ENCODE assay signal across 27 cellular contexts in the genomic region with DNA sequence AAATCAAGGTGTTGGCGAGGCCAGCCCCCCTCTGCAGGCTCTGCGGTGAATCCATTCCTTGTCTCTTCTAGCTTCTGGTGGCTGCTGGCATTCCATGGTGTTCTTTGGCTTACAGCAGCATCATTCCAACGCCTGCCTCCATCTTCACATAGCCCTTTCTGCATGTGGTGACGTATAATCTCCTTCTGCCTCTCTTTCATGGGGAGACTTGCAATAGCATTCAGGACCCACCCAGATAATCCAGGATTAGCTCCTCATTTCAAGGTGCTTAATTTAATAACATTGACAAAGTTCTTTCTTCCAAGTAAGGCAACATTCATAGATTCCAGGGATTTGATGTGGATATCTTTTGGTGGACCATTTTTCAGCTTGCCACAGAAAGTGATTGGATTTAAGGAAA. TPM values are rescaled to one million over a fixed set of nuclear protein-coding genes. Genes with fewer than 3 reads are reported as not detected.
DNase-seq lines count a peak whose midpoint lies in the region; ATAC-seq, FAIRE-seq and TF ChIP-seq lines count a peak whose summit lies in the region.
"Had no signal": no experiment of that assay in that cellular context is flagged by ENCODE, and none has a peak within 500 bp of the region (broad histone marks: within the 10 kb centered on the region; RNA-seq: fewer than 3 reads in every experiment).

No MANE protein-coding gene starts in this region.

- POLR2A ChIA-PET in A549 (lab: Yijun Ruan, JAX), result no interaction called here

- no peak overlapping the region for H3K27ac ChIP-seq in A549
- no peak overlapping the region for H3K27ac ChIP-seq in RWPE2 (ENCODE audit: poor library complexity, severe bottlenecking)
- no peak overlapping the region for H3K27ac ChIP-seq in neural progenitor cell
- H3K27ac ChIP-seq: 22Rv1; BLaER1 treated with 17β-estradiol and CSF1 and Interleukin-3, amounts not matched to agents 10 nM and 100 nM; GM23248 had no signal

- ATAC-seq in A549 (no peak), RWPE2 (ENCODE audit: low read depth) (no peak), GM18519 (IDR thresholded peaks at IDR 0.05; ENCODE audit: low FRiP score, unreplicated experiment) (no peak)

- H3K9ac ChIP-seq in neural progenitor cell, result no peak overlapping the region
- H3K9ac ChIP-seq: BLaER1 treated with 17β-estradiol and CSF1 and Interleukin-3, amounts not matched to agents 10 nM and 100 nM; GM23248 had no signal

- no peaks in the 10 kb centered on the region for H4K20me1 ChIP-seq in neural progenitor cell (ENCODE audit: low read depth)
- H4K20me1 ChIP-seq: BLaER1 treated with 17β-estradiol and CSF1 and Interleukin-3, amounts not matched to agents 10 nM and 100 nM had no signal

- TF ChIP-seq POLR2A in A549 (IDR thresholded peaks at IDR 0.05; ENCODE audit: low read length) (no peak), erythroblast (IDR thresholded peaks at IDR 0.05; ENCODE audit: low read length) (no peak)

- no peak overlapping the region for H3K4me2 ChIP-seq in A549
- H3K4me2 ChIP-seq in neural progenitor cell, result no peak overlapping the region
- H3K4me2 ChIP-seq: BLaER1 treated with 17β-estradiol and CSF1 and Interleukin-3, amounts not matched to agents 10 nM and 100 nM had no signal

- H3K9me3 Mint-ChIP-seq in neural progenitor cell, result peaks cover 2% of the 10 kb centered on the region

- no peak overlapping the region for H3K4me3 Mint-ChIP-seq in neural progenitor cell
- H3K4me3 Mint-ChIP-seq: CD14-positive monocyte; CD4-positive, alpha-beta memory T cell had no signal

- DNase-seq in A549 (ENCODE audit: low read depth in 1 of 2, low spot score in 1 of 2) (no peak), NCI-H524 treated with DMSO at 0.1 percent for 48 hours (lab: John Stamatoyannopoulos, UW) (peak; percentile 6), RWPE2 (ENCODE audit: low spot score) (peak; percentile 29), neural progenitor cell (ENCODE audit: low spot score) (peak; percentile 41), activated gamma-delta T cell (lab: John Stamatoyannopoulos, UW) (no peak), erythroblast (lab: John Stamatoyannopoulos, UW) (no peak), activated T-cell treated with anti-CD3 and anti-CD28 coated beads for 4 hours (no peak)
- DNase-seq: ACHN; AML-193; BE2C; Calu3; CD4-positive, alpha-beta memory T cell; COR-L47; DMS153; DND-41; GM23248; H7; HCEC 1CT had no signal

- H3K9me3 ChIP-seq in A549 (peaks cover 7% of the 10 kb centered on the region; the same call in 2 of the 3 replicates), RWPE2 (ENCODE audit: severe bottlenecking) (no peaks in the 10 kb centered on the region), neural progenitor cell (ENCODE audit: low read depth) (no peaks in the 10 kb centered on the region)
- H3K9me3 ChIP-seq: BE2C had no signal

- H3K4me1 ChIP-seq in A549 (no peaks in the 10 kb centered on the region), RWPE2 (ENCODE audit: insufficient read depth, poor library complexity, severe bottlenecking) (no peaks in the 10 kb centered on the region), neural progenitor cell (peaks cover 10% of the 10 kb centered on the region)
- H3K4me1 ChIP-seq: BE2C; BLaER1 treated with 17β-estradiol and CSF1 and Interleukin-3, amounts not matched to agents 10 nM and 100 nM had no signal

- peak overlapping the region; percentile 15 for H2AFZ ChIP-seq in neural progenitor cell (replicated peaks)
- H2AFZ ChIP-seq: GM23248 had no signal

- TF ChIP-seq RAD21 in A549 (conservative IDR thresholded peaks at IDR 0.05 in 1 of 2, IDR thresholded peaks at IDR 0.05 in 1 of 2), result no peak

- peaks cover 30% of the 10 kb centered on the region for H3K27me3 ChIP-seq in RWPE2 (ENCODE audit: insufficient read depth, poor library complexity, severe bottlenecking)
- peaks cover 14% of the 10 kb centered on the region for H3K27me3 ChIP-seq in neural progenitor cell
- H3K27me3 ChIP-seq: BLaER1 treated with 17β-estradiol and CSF1 and Interleukin-3, amounts not matched to agents 10 nM and 100 nM had no signal

- CTCF ChIA-PET in A549 (lab: Yijun Ruan, JAX), result interaction anchor here (0.9 to 1.0 kb wide), 2 partner anchors 9 to 10 kb away, joined by 3 to 4 read pairs; no protein-coding TSS in a partner anchor

- TF ChIP-seq CTCF in A549 (IDR thresholded peaks at IDR 0.05) (no peak), RWPE2 (IDR thresholded peaks at IDR 0.05; ENCODE audit: poor library complexity, severe bottlenecking) (no peak), neural progenitor cell (IDR thresholded peaks at IDR 0.05) (no peak)

- no peaks in the 10 kb centered on the region for H3K27me3 Mint-ChIP-seq in neural progenitor cell (ENCODE audit: insufficient read depth, low read depth)

- H3K4me1 Mint-ChIP-seq in neural progenitor cell, result no peaks in the 10 kb centered on the region
- H3K4me1 Mint-ChIP-seq: CD14-positive monocyte; CD4-positive, alpha-beta memory T cell had no signal

- no peaks in the 10 kb centered on the region for H3K79me2 ChIP-seq in neural progenitor cell (ENCODE audit: low read depth)

- no peak overlapping the region for H3K27ac Mint-ChIP-seq in neural progenitor cell
- H3K27ac Mint-ChIP-seq: CD4-positive, alpha-beta memory T cell had no signal

- WGBS in A549 (ENCODE audit: missing lambda C conversion rate), result 16% methylated on average over 4 of the region's 4 CpGs

- H3K36me3 ChIP-seq in RWPE2 (ENCODE audit: low read depth) (no peaks in the 10 kb centered on the region), neural progenitor cell (no peaks in the 10 kb centered on the region)
- H3K36me3 ChIP-seq: BE2C; BLaER1 treated with 17β-estradiol and CSF1 and Interleukin-3, amounts not matched to agents 10 nM and 100 nM had no signal

- TF ChIP-seq EP300 in A549 (IDR thresholded peaks at IDR 0.05), result no peak

- H3K4me3 ChIP-seq in A549, result no peak overlapping the region
- H3K4me3 ChIP-seq in RWPE2 (ENCODE audit: severe bottlenecking), result no peak overlapping the region
- no peak overlapping the region for H3K4me3 ChIP-seq in neural progenitor cell
- H3K4me3 ChIP-seq: BLaER1 treated with 17β-estradiol and CSF1 and Interleukin-3, amounts not matched to agents 10 nM and 100 nM; GM23248 had no signal

- no peaks in the 10 kb centered on the region for H3F3A ChIP-seq in neural progenitor cell (ENCODE audit: low read depth)

- H3K36me3 Mint-ChIP-seq in neural progenitor cell, result no peaks in the 10 kb centered on the region
- H3K36me3 Mint-ChIP-seq: CD14-positive monocyte had no signal

- FAIRE-seq in A549 (lab: Jason Lieb, UNC), result peak; percentile 36
- FAIRE-seq: A204.1, G401.6, GM12892, GM19239, H1 had no signal

TF ChIP-seq in A549, 52 proteins besides CTCF, POLR2A, EP300 and RAD21:
- no peak for TF ChIP-seq GATA3 (IDR thresholded peaks at IDR 0.05; ENCODE audit: borderline replicate concordance)
- TF ChIP-seq CBX8 (IDR thresholded peaks at IDR 0.05), result 0 out of 2 replicates have a peak, but pooled peaks have one; percentile 43

RNA-seq across cellular contexts. Expression of gene ISG20, which starts 35.8 kb away (rescaled TPM):
- polyA plus RNA-seq in A549 (2011; rRNA removed), result 47.4 and 65.8 TPM in 2 replicates
- polyA plus RNA-seq in A549 (2012; cell fraction: cytosol; rRNA removed), result 29.1 and 29.9 TPM in 2 replicates
- 19.6 and 26.9 TPM in 2 replicates for polyA plus RNA-seq in A549 (2012; cell fraction: nucleus; rRNA removed)
- 6.1 to 10.5 TPM (median 7.2 TPM) in 3 replicates for polyA plus RNA-seq in A549 (2017; fragmentation: RNase III; extraction: RNeasy Plus Mini Kit Qiagen cat#74134 plus additional on column Dnase treatment)
- polyA minus RNA-seq in A549 (2011; rRNA and poly(A)+ RNA removed), result 17.5 and 24.0 TPM in 2 replicates
- 0.56 and 0.65 TPM in 2 replicates for total RNA-seq in neural progenitor cell (ENCODE audit: low replicate concordance)
- total RNA-seq: GM23248 had no signal

RNA-seq across cellular contexts. Expression of gene AEN, which starts 53.5 kb away (rescaled TPM):
- polyA plus RNA-seq in A549 (2011; rRNA removed), result 74.9 and 81.7 TPM in 2 replicates
- polyA plus RNA-seq in A549 (2012; cell fraction: cytosol; rRNA removed), result 53.3 and 68.6 TPM in 2 replicates
- 128 and 155 TPM in 2 replicates for polyA plus RNA-seq in A549 (2012; cell fraction: nucleus; rRNA removed)
- polyA plus RNA-seq in A549 (2017; fragmentation: RNase III; extraction: RNeasy Plus Mini Kit Qiagen cat#74134 plus additional on column Dnase treatment), result 57.2 to 65.5 TPM (median 62.9 TPM) in 3 replicates
- 129 and 164 TPM in 2 replicates for polyA minus RNA-seq in A549 (2011; rRNA and poly(A)+ RNA removed)
- 35.0 and 60.9 TPM in 2 replicates for total RNA-seq in neural progenitor cell (ENCODE audit: low replicate concordance)

Comparison
In these comparisons a context has a peak if more than half of its experiments do, and no peak if none do; other contexts are left out.
1. DNase-seq: peak in NCI-H524 treated with DMSO at 0.1 percent for 48 hours (single experiment), RWPE2 (single experiment) and neural progenitor cell (single experiment); none in A549 (0 of 2), activated gamma-delta T cell (single experiment), erythroblast (0 of 2) and activated T-cell treated with anti-CD3 and anti-CD28 coated beads for 4 hours (single experiment).